In the genomic region with DNA sequence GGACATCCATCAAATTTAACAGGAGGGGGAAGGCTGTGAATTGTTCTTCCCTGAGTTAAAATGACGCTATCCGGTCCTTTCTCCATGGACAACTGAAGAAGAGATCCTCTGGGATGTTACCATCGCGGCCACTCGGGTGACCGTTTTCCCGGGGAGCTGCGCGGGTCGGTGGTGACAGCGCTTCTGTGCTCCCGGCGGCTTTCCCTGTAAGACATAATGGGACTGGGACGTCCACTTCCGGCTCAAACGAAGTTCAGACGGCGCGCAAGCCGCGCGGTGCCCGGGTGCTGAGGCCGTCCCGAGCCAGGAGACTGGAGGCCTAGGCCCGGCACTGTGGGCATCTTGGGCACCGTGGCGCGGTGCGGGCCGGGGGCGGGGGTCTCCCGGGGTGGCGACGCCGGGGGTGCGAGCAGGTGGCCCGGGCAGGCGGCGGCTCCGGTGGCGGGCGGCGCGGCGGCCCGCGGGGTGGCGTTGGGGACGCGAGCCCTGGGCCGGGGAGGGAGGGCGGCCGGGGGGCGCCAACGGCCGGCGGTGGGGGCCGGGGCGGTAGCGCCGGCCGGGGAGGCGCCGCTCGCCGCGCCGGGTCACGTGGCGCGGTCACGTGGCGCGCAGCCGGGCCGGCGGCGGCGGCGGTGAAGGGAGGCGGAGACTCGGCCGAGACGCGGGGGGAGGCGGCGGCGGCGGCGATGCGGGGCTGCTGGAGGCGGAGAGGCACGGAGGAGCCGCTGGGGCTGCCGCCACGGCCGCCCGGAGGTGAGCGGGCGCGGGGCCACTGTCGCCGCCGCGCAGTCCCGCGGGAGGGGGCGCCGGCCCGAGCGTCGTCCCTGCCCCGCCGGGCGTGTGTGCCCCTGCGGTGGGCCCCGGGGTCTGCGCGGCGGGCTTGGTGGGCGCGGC, we compare ENCODE assay signal across 8 cellular contexts.
A peak's percentile ranks its signal among the peaks of the same experiment; 100 is the strongest.
DNase-seq lines count a peak whose midpoint lies in the region; ATAC-seq and TF ChIP-seq lines count a peak whose summit lies in the region.

No MANE protein-coding gene starts in this region.

- peak; percentile 38 for ATAC-seq in HG03457 (IDR thresholded peaks at IDR 0.05; ENCODE audit: unreplicated experiment)
- ATAC-seq in stimulated activated naive B cell treated with anti-CD40 and anti-IgM and Interleukin-4, amounts not matched to agents 10 μg/mL and 1 μg/mL and 100 μg/mL, for 72 hours (replicated peaks), result peak; percentile 83 to 89

- H3F3A ChIP-seq in OCI-LY1 (ENCODE audit: insufficient read depth, low read length), result no peaks in the 10 kb centered on the region

- H4K20me1 ChIP-seq in BLaER1 treated with 17β-estradiol and CSF1 and Interleukin-3, amounts not matched to agents 10 nM and 100 nM, result peaks cover 32 to 42% (median 40%) of the 10 kb centered on the region in 11 experiments; a peak in 21 of 22 replicates
- H4K20me1 ChIP-seq in OCI-LY1 (ENCODE audit: insufficient read depth, low read length), result no peaks in the 10 kb centered on the region

- peaks cover 18 to 30% of the 10 kb centered on the region in 2 donors for H3K4me1 Mint-ChIP-seq in stimulated activated naive B cell treated with anti-CD40 and anti-IgM and Interleukin-4, amounts not matched to agents 10 μg/mL and 1 μg/mL and 100 μg/mL, for 72 hours

- no peaks in the 10 kb centered on the region for H3K27me3 ChIP-seq in BLaER1 treated with 17β-estradiol and CSF1 and Interleukin-3, amounts not matched to agents 10 nM and 100 nM
- H3K27me3 ChIP-seq in OCI-LY1 (ENCODE audit: insufficient read depth, low read length) (no peaks in the 10 kb centered on the region), esophagus (ENCODE audit: control insufficient read depth in 1 of 2, insufficient read depth in 2 of 2, low read length in 2 of 2) (no peaks in the 10 kb centered on the region), muscle layer of colon (ENCODE audit: control insufficient read depth in 1 of 2, insufficient read depth in 2 of 2, low read length in 2 of 2) (no peaks in the 10 kb centered on the region)

- H3K4me3 Mint-ChIP-seq in stimulated activated naive B cell treated with anti-CD40 and anti-IgM and Interleukin-4, amounts not matched to agents 10 μg/mL and 1 μg/mL and 100 μg/mL, for 72 hours, result peak overlapping the region; percentile 91 to 93

- no peaks in the 10 kb centered on the region for H3K36me3 ChIP-seq in BLaER1 treated with 17β-estradiol and CSF1 and Interleukin-3, amounts not matched to agents 10 nM and 100 nM
- H3K36me3 ChIP-seq in OCI-LY1 (ENCODE audit: insufficient read depth, low read length) (0 out of 2 replicates have a peak, but pooled peaks cover 4% of the 10 kb centered on the region), esophagus (ENCODE audit: control insufficient read depth in 2 of 2, insufficient read depth in 2 of 2, low read length in 1 of 2) (no peaks in the 10 kb centered on the region), muscle layer of colon (ENCODE audit: insufficient read depth, low read length) (no peaks in the 10 kb centered on the region)

- H3K9me2 ChIP-seq in OCI-LY1 (ENCODE audit: low read depth, low read length), result no peaks in the 10 kb centered on the region

- H3K9me3 Mint-ChIP-seq in stimulated activated naive B cell treated with anti-CD40 and anti-IgM and Interleukin-4, amounts not matched to agents 10 μg/mL and 1 μg/mL and 100 μg/mL, for 72 hours, result no peaks in the 10 kb centered on the region

- H3K36me3 Mint-ChIP-seq in stimulated activated naive B cell treated with anti-CD40 and anti-IgM and Interleukin-4, amounts not matched to agents 10 μg/mL and 1 μg/mL and 100 μg/mL, for 72 hours, result no peaks in the 10 kb centered on the region

- peak overlapping the region; percentile 94 for H3K27ac Mint-ChIP-seq in stimulated activated naive B cell treated with anti-CD40 and anti-IgM and Interleukin-4, amounts not matched to agents 10 μg/mL and 1 μg/mL and 100 μg/mL, for 72 hours

- peaks cover 39% of the 10 kb centered on the region for H3K79me2 ChIP-seq in OCI-LY1 (ENCODE audit: insufficient read depth, low read length)

- WGBS in esophagus, 2 donors, result 1% methylated on average over 61 to 123 of the region's 123 CpGs

- H2AFZ ChIP-seq in OCI-LY1 (ENCODE audit: low read length), result peak overlapping the region; percentile 22; the same call in 1 of the 2 replicates

- peaks cover 26 to 46% (median 32%) of the 10 kb centered on the region in 10 experiments for H3K4me1 ChIP-seq in BLaER1 treated with 17β-estradiol and CSF1 and Interleukin-3, amounts not matched to agents 10 nM and 100 nM
- H3K4me1 ChIP-seq in OCI-LY1 (ENCODE audit: insufficient read depth, low read length, severe bottlenecking), result peaks cover 46% of the 10 kb centered on the region
- H3K4me1 ChIP-seq in esophagus (ENCODE audit: control insufficient read depth in 2 of 2, insufficient read depth in 2 of 2, low read length in 1 of 2), result peaks cover 0 to 3% of the 10 kb centered on the region in 2 donors
- peaks cover 10% of the 10 kb centered on the region for H3K4me1 ChIP-seq in muscle layer of colon (ENCODE audit: insufficient read depth, low read length)

- H3K9ac ChIP-seq in BLaER1 treated with 17β-estradiol and CSF1 and Interleukin-3, amounts not matched to agents 10 nM and 100 nM, result peak overlapping the region; percentile 84 to 97 (median 90)
- H3K9ac ChIP-seq in OCI-LY1 (ENCODE audit: low read length) (peak overlapping the region; percentile 81), muscle layer of colon (ENCODE audit: low read length) (peak overlapping the region; percentile 70)

- H3K9me3 ChIP-seq in BLaER1 treated with 17β-estradiol and CSF1 and Interleukin-3, amounts not matched to agents 10 nM and 100 nM (replicated peaks in 1 of 11), result no peaks in the 10 kb centered on the region
- H3K9me3 ChIP-seq in OCI-LY1 (ENCODE audit: low read length) (no peaks in the 10 kb centered on the region), esophagus (ENCODE audit: control insufficient read depth in 2 of 2, insufficient read depth in 1 of 2, low read depth in 1 of 2, low read length in 1 of 2) (no peaks in the 10 kb centered on the region), muscle layer of colon (ENCODE audit: low read length) (no peaks in the 10 kb centered on the region)

- peak overlapping the region; percentile 73 to 92 (median 82) for H3K4me3 ChIP-seq in BLaER1 treated with 17β-estradiol and CSF1 and Interleukin-3, amounts not matched to agents 10 nM and 100 nM
- peak overlapping the region; percentile 82 for H3K4me3 ChIP-seq in OCI-LY1 (ENCODE audit: low read depth, low read length, poor library complexity, severe bottlenecking)
- H3K4me3 ChIP-seq in esophagus (ENCODE audit: low read depth in 1 of 2, low read length in 2 of 2), result peak overlapping the region; percentile 72 to 95
- peak overlapping the region; percentile 64 to 77 for H3K4me3 ChIP-seq in muscle layer of colon (ENCODE audit: low read depth in 1 of 2, low read length in 2 of 2)

- H3K27ac ChIP-seq in BLaER1 treated with 17β-estradiol and CSF1 and Interleukin-3, amounts not matched to agents 10 nM and 100 nM, result peak overlapping the region; percentile 82 to 97 (median 89)
- H3K27ac ChIP-seq in OCI-LY1 (ENCODE audit: low read depth, low read length, poor library complexity, severe bottlenecking) (peak overlapping the region; percentile 57), esophagus (ENCODE audit: low read depth in 2 of 2, low read length in 1 of 2) (peak overlapping the region; percentile 96), muscle layer of colon (ENCODE audit: low read depth, low read length) (peak overlapping the region; percentile 86)

- no peaks in the 10 kb centered on the region for H3K27me3 Mint-ChIP-seq in stimulated activated naive B cell treated with anti-CD40 and anti-IgM and Interleukin-4, amounts not matched to agents 10 μg/mL and 1 μg/mL and 100 μg/mL, for 72 hours

- peak; percentile 91 for DNase-seq in GM19240 (ENCODE audit: insufficient read length, low spot score)
- peak; percentile 69 for DNase-seq in activated T-cell treated with anti-CD3 and anti-CD28 coated beads for 48 hours (ENCODE audit: low read depth)
- peak; percentile 62 for DNase-seq in stimulated activated naive B cell treated with anti-CD40 and anti-IgM and Interleukin-4, amounts not matched to agents 10 μg/mL and 1 μg/mL and 100 μg/mL, for 72 hours

- peak overlapping the region; percentile 77 to 99 (median 96) for H3K4me2 ChIP-seq in BLaER1 treated with 17β-estradiol and CSF1 and Interleukin-3, amounts not matched to agents 10 nM and 100 nM
- peak overlapping the region; percentile 88 for H3K4me2 ChIP-seq in OCI-LY1 (ENCODE audit: low read length)

- no peak for TF ChIP-seq CTCF in OCI-LY1 (IDR thresholded peaks at IDR 0.05; ENCODE audit: low read length)

Comparison
In these comparisons a context has a peak if more than half of its experiments do, and no peak if none do; other contexts are left out.
1. Peak in every context shown above with its lines: DNase-seq, ATAC-seq, H3K4me3 ChIP-seq and H3K27ac ChIP-seq.